In the genomic region with DNA sequence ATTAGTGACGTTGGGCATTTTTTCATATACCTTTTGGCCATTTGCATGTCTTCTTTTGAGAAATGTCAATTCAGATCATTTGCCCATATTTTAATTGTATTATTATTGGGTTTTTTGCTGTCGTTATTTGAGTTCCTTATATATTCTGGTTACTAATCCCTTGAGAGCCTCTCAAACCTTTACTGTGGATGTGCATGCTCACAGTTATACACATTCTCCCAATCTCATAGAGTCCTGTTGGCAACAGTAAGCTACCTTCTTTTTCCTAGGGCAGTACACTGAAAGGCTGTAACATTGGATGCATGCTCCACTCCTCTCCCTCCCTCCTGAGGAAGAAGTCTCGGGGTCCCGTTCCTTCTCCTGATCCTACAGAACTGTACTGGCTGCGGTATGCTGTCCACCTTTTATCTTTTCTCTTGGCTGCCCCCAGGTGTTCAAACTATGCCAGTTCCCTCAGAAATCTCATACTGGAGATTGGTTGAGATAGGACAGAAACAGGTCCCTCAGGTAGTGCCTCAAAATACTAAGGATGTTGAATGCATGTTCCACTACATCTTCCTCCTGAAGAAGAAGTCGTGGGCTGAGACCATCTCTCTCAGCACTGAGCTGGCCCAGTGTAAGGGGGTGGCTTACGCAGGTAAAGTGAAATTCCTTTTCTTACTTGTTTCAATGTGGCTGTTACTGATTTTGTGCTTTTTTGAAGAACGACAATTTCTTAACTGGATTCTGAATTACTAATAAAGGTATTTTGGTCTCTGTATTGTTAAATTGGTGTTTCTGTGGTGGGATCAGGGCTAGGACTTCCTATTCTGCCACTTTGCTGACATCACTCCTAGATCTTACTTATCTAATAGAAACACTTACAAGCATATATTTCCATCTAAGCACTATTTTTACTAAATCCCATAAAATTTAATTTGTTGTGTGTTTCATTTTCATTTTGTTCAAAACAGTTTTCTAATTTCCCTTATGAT, we compare ENCODE assay signal across 8 cellular contexts.
DNase-seq lines count a peak whose midpoint lies in the region; ATAC-seq and TF ChIP-seq lines count a peak whose summit lies in the region.

No MANE protein-coding gene starts in this region.

- H3K79me2 ChIP-seq in OCI-LY7 (ENCODE audit: insufficient read depth, low read depth, low read length) (no peaks in the 10 kb centered on the region), hepatocyte (no peaks in the 10 kb centered on the region)

- H3K27ac ChIP-seq in left ventricle myocardium inferior (replicated peaks): no peak overlapping the region
- H3K27ac ChIP-seq in heart left ventricle: no peak overlapping the region
- H3K27ac ChIP-seq in OCI-LY7 (ENCODE audit: low read depth, low read length, poor library complexity, severe bottlenecking): no peak overlapping the region
- no peak overlapping the region for H3K27ac ChIP-seq in hepatocyte

- intact Hi-C loops in left ventricle myocardium inferior (cut with micrococcal nuclease) (no loop called here), heart left ventricle (cut with DNase I) (no loop called here), OCI-LY7 (cut with micrococcal nuclease; ENCODE audit: unreplicated experiment) (loop anchor here (5.0 to 10.0 kb wide), 2 partner anchors 150 to 517 kb away; no protein-coding TSS in a partner anchor)

- ATAC-seq in heart left ventricle (no peak), HG03066 (IDR thresholded peaks at IDR 0.05; ENCODE audit: low read depth, unreplicated experiment) (peak; percentile 83), HG02938 (IDR thresholded peaks at IDR 0.05; ENCODE audit: unreplicated experiment) (no peak)
- ATAC-seq in activated T-helper 17 cell treated with anti-CD3 and anti-CD28 coated beads, Interleukin-2, amount 50 U/mL, for 72 hours (replicated peaks): peak; percentile 95

- H3K4me2 ChIP-seq in OCI-LY7 (ENCODE audit: low read length): no peak overlapping the region
- no peak overlapping the region for H3K4me2 ChIP-seq in hepatocyte

- no peaks in the 10 kb centered on the region for H3K4me1 ChIP-seq in left ventricle myocardium inferior
- no peaks in the 10 kb centered on the region for H3K4me1 ChIP-seq in heart left ventricle
- H3K4me1 ChIP-seq in OCI-LY7 (ENCODE audit: insufficient read depth, low read length, poor library complexity, severe bottlenecking): no peaks in the 10 kb centered on the region
- no peaks in the 10 kb centered on the region for H3K4me1 ChIP-seq in hepatocyte (ENCODE audit: insufficient read depth)

- no TSS peak for BruUV-seq in OCI-LY7 (replicated peaks; lab: Mats Ljungman, UMichigan)

- 41 to 48% (median 44%) methylated on average over 8 of the region's 8 CpGs for WGBS in heart left ventricle, 4 donors
- WGBS in hepatocyte (ENCODE audit: low lambda C conversion rate, missing lambda C conversion rate): 61% methylated on average over 8 of the region's 8 CpGs

- H2AFZ ChIP-seq in OCI-LY7 (ENCODE audit: low read length) (no peak overlapping the region), hepatocyte (no peak overlapping the region)

- H3K27ac Mint-ChIP-seq in activated T-helper 17 cell treated with anti-CD3 and anti-CD28 coated beads, Interleukin-2, amount 50 U/mL, for 72 hours: peak overlapping the region; percentile 81

- H4K20me1 ChIP-seq in OCI-LY7 (ENCODE audit: insufficient read depth, low read length): no peaks in the 10 kb centered on the region
- H4K20me1 ChIP-seq in hepatocyte (ENCODE audit: insufficient read depth, poor library complexity, severe bottlenecking): no peaks in the 10 kb centered on the region

- TF ChIP-seq CTCF in left ventricle myocardium inferior (IDR thresholded peaks at IDR 0.05; ENCODE audit: borderline replicate concordance): peak; percentile 30
- peak in 6 of 12 donors; percentile 6 to 27 (median 10) for TF ChIP-seq CTCF in heart left ventricle (IDR thresholded peaks at IDR 0.05)
- peak; percentile 76 for TF ChIP-seq CTCF in OCI-LY7 (conservative IDR thresholded peaks at IDR 0.05; ENCODE audit: low read length)
- peak; percentile 42 for TF ChIP-seq CTCF in hepatocyte (IDR thresholded peaks at IDR 0.05; ENCODE audit: poor library complexity)

- no peaks in the 10 kb centered on the region for H3K27me3 ChIP-seq in left ventricle myocardium inferior (ENCODE audit: low read depth)
- peaks cover 0 to 12% (median 0%) of the 10 kb centered on the region in 9 donors for H3K27me3 ChIP-seq in heart left ventricle
- H3K27me3 ChIP-seq in hepatocyte: no peaks in the 10 kb centered on the region

- H3K4me1 Mint-ChIP-seq in activated T-helper 17 cell treated with anti-CD3 and anti-CD28 coated beads, Interleukin-2, amount 50 U/mL, for 72 hours: peaks cover 15% of the 10 kb centered on the region

- TF ChIP-seq POLR2A in heart left ventricle (IDR thresholded peaks at IDR 0.05): no peak

- H3K36me3 ChIP-seq in left ventricle myocardium inferior: no peaks in the 10 kb centered on the region
- no peaks in the 10 kb centered on the region for H3K36me3 ChIP-seq in heart left ventricle
- no peaks in the 10 kb centered on the region for H3K36me3 ChIP-seq in OCI-LY7 (ENCODE audit: insufficient read depth, low read length)
- H3K36me3 ChIP-seq in hepatocyte (replicated peaks; ENCODE audit: insufficient read depth, low read depth): no peaks in the 10 kb centered on the region

- H3K9me2 ChIP-seq in OCI-LY7 (ENCODE audit: insufficient read depth, low read length): no peaks in the 10 kb centered on the region
- H3K9me2 ChIP-seq in hepatocyte (replicated peaks; ENCODE audit: insufficient read depth): no peaks in the 10 kb centered on the region

- H3K9me3 ChIP-seq in left ventricle myocardium inferior (replicated peaks) (no peaks in the 10 kb centered on the region), heart left ventricle (no peaks in the 10 kb centered on the region), OCI-LY7 (ENCODE audit: low read length) (no peaks in the 10 kb centered on the region), hepatocyte (ENCODE audit: low read depth) (no peaks in the 10 kb centered on the region)

- no peaks in the 10 kb centered on the region for H3K9me3 Mint-ChIP-seq in activated T-helper 17 cell treated with anti-CD3 and anti-CD28 coated beads, Interleukin-2, amount 50 U/mL, for 72 hours

- no peak for DNase-seq in left ventricle myocardium inferior
- no peak for DNase-seq in heart left ventricle
- DNase-seq in OCI-LY7 (ENCODE audit: low spot score): peak; percentile 50
- DNase-seq in hepatocyte (ENCODE audit: low spot score): peak; percentile 45
- peak; percentile 46 to 55 for DNase-seq in stimulated activated CD4-positive, alpha-beta T cell treated with anti-CD3 and anti-CD28 coated beads, Interleukin-2, amount 100 ng/mL, for 24 hours

- H3K4me3 ChIP-seq in left ventricle myocardium inferior: no peak overlapping the region
- no peak overlapping the region for H3K4me3 ChIP-seq in heart left ventricle
- no peak overlapping the region for H3K4me3 ChIP-seq in OCI-LY7 (ENCODE audit: low read depth, low read length, poor library complexity, severe bottlenecking)
- H3K4me3 ChIP-seq in hepatocyte: no peak overlapping the region

- POLR2A ChIA-PET in OCI-LY7 (lab: Charles Lee): no interaction called here

- CTCF ChIA-PET in OCI-LY7 (lab: Charles Lee; ENCODE audit: unreplicated experiment): no interaction called here

- H3K4me3 Mint-ChIP-seq in activated T-helper 17 cell treated with anti-CD3 and anti-CD28 coated beads, Interleukin-2, amount 50 U/mL, for 72 hours: peak overlapping the region; percentile 68

- H3K27me3 Mint-ChIP-seq in activated T-helper 17 cell treated with anti-CD3 and anti-CD28 coated beads, Interleukin-2, amount 50 U/mL, for 72 hours: no peaks in the 10 kb centered on the region

- no peaks in the 10 kb centered on the region for H3K36me3 Mint-ChIP-seq in activated T-helper 17 cell treated with anti-CD3 and anti-CD28 coated beads, Interleukin-2, amount 50 U/mL, for 72 hours (ENCODE audit: low read depth)

Comparison
In these comparisons a context has a peak if more than half of its experiments do, and no peak if none do; other contexts are left out.
1. DNase-seq: peak in OCI-LY7 (single experiment), hepatocyte (single experiment) and stimulated activated CD4-positive, alpha-beta T cell treated with anti-CD3 and anti-CD28 coated beads, Interleukin-2, amount 100 ng/mL, for 24 hours (2 of 2); none in left ventricle myocardium inferior (single experiment) and heart left ventricle (0 of 5).
2. ATAC-seq: peak in HG03066 (single experiment) and activated T-helper 17 cell treated with anti-CD3 and anti-CD28 coated beads, Interleukin-2, amount 50 U/mL, for 72 hours (single experiment); none in heart left ventricle (0 of 4) and HG02938 (single experiment).